Comparison of ENCODE assay signal across 1 cellular context in the genomic region with DNA sequence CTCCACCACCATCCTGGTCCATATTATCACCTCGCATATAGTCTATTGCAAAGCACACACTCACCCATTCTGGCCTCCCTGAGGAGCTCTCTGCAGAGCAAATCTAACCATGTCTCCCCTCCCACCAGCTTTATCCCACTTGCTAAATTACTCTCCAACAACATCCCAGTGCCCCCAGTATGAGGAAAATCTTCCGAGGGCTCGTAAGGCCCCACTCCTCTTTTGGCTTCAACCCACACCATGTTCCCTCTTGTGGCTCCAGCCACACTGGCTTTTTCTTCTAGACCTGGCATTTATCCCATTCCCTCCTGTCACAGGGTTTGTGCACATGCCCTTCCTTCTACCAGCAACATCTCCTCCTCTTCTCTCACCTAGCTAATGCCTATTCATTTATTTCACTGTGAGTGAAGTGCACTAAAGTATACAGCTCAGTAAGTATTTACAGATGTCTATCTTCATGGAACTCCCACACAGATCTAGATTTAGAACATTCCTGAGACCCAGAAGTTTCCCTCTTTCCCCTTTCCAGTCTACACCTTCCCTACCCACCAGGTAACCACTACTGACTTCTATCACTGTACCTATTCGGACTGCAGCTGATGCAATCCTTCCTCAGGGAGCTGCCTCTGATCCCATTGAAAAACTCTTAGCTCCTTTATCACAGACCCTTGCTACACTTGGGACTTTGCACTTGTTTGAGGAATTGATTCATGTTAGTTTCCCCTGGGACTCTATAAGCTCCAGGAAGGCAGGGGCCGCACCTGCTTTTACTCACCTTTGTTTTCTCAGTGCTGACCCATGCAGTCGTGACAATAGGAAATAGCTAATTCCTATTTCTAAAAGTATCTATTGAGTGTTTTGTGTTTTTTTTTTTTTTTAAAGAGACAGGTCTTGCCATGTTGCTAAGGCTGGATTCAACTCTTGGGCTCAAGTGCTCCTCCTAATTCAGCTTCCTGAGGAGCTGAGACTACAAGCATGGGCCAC.
TF ChIP-seq lines count a peak whose summit lies in the region.

No MANE protein-coding gene starts in this region.

TF ChIP-seq in HepG2, 621 proteins besides CTCF, POLR2A, EP300 and RAD21 (continued from another document and continues in another):
- TF ChIP-seq, protein P1, sequence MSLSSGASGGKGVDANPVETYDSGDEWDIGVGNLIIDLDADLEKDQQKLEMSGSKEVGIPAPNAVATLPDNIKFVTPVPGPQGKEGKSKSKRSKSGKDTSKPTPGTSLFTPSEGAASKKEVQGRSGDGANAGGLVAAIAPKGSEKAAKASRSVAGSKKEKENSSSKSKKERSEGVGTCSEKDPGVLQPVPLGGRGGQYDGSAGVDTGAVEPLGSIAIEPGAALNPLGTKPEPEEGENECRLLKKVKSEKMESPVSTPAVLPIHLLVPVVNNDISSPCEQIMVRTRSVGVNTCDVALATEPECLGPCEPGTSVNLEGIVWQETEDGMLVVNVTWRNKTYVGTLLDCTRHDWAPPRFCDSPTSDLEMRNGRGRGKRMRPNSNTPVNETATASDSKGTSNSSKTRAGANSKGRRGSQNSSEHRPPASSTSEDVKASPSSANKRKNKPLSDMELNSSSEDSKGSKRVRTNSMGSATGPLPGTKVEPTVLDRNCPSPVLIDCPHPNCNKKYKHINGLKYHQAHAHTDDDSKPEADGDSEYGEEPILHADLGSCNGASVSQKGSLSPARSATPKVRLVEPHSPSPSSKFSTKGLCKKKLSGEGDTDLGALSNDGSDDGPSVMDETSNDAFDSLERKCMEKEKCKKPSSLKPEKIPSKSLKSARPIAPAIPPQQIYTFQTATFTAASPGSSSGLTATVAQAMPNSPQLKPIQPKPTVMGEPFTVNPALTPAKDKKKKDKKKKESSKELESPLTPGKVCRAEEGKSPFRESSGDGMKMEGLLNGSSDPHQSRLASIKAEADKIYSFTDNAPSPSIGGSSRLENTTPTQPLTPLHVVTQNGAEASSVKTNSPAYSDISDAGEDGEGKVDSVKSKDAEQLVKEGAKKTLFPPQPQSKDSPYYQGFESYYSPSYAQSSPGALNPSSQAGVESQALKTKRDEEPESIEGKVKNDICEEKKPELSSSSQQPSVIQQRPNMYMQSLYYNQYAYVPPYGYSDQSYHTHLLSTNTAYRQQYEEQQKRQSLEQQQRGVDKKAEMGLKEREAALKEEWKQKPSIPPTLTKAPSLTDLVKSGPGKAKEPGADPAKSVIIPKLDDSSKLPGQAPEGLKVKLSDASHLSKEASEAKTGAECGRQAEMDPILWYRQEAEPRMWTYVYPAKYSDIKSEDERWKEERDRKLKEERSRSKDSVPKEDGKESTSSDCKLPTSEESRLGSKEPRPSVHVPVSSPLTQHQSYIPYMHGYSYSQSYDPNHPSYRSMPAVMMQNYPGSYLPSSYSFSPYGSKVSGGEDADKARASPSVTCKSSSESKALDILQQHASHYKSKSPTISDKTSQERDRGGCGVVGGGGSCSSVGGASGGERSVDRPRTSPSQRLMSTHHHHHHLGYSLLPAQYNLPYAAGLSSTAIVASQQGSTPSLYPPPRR (CRISPR knock-in tag; IDR thresholded peaks at IDR 0.05; ENCODE audit: borderline replicate concordance) = peak; percentile 75; the same call in 1 of the 2 replicates
- peak; percentile 98 for TF ChIP-seq ZNF264 (CRISPR knock-in tag; IDR thresholded peaks at IDR 0.05)
- TF ChIP-seq ZNF430 (CRISPR knock-in tag; IDR thresholded peaks at IDR 0.05) = no peak
- no peak for TF ChIP-seq NBN (conservative IDR thresholded peaks at IDR 0.05)
- TF ChIP-seq KLF13 (CRISPR knock-in tag; IDR thresholded peaks at IDR 0.05) = no peak
- TF ChIP-seq ZFP36L1 (CRISPR knock-in tag; IDR thresholded peaks at IDR 0.05) = no peak
- TF ChIP-seq, protein P2, sequence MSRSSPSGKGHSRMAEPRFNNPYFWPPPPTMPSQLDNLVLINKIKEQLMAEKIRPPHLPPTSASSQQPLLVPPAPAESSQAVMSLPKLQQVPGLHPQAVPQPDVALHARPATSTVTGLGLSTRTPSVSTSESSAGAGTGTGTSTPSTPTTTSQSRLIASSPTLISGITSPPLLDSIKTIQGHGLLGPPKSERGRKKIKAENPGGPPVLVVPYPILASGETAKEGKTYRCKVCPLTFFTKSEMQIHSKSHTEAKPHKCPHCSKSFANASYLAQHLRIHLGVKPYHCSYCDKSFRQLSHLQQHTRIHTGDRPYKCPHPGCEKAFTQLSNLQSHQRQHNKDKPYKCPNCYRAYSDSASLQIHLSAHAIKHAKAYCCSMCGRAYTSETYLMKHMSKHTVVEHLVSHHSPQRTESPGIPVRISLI (CRISPR knock-in tag; IDR thresholded peaks at IDR 0.05; ENCODE audit: borderline replicate concordance) = peak; percentile 90; the same call in 1 of the 2 replicates
- TF ChIP-seq, protein P3, sequence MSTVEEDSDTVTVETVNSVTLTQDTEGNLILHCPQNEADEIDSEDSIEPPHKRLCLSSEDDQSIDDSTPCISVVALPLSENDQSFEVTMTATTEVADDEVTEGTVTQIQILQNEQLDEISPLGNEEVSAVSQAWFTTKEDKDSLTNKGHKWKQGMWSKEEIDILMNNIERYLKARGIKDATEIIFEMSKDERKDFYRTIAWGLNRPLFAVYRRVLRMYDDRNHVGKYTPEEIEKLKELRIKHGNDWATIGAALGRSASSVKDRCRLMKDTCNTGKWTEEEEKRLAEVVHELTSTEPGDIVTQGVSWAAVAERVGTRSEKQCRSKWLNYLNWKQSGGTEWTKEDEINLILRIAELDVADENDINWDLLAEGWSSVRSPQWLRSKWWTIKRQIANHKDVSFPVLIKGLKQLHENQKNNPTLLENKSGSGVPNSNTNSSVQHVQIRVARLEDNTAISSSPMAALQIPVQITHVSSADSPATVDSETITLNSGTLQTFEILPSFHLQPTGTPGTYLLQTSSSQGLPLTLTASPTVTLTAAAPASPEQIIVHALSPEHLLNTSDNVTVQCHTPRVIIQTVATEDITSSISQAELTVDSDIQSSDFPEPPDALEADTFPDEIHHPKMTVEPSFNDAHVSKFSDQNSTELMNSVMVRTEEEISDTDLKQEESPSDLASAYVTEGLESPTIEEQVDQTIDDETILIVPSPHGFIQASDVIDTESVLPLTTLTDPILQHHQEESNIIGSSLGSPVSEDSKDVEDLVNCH (CRISPR knock-in tag; IDR thresholded peaks at IDR 0.05) = no peak
- TF ChIP-seq ELF3 (CRISPR knock-in tag; IDR thresholded peaks at IDR 0.05) = peak; percentile 81
- TF ChIP-seq ZKSCAN1 (IDR thresholded peaks at IDR 0.05; ENCODE audit: low read length) = no peak
- TF ChIP-seq NFATC3 (CRISPR knock-in tag; IDR thresholded peaks at IDR 0.05) = no peak
- no peak for TF ChIP-seq RBM22 (optimal IDR thresholded peaks at IDR 0.05; ENCODE audit: low read length)
- peak; percentile 96 for TF ChIP-seq DPF2 (CRISPR knock-in tag; IDR thresholded peaks at IDR 0.05; ENCODE audit: borderline replicate concordance, low read depth)
- TF ChIP-seq, protein P4, sequence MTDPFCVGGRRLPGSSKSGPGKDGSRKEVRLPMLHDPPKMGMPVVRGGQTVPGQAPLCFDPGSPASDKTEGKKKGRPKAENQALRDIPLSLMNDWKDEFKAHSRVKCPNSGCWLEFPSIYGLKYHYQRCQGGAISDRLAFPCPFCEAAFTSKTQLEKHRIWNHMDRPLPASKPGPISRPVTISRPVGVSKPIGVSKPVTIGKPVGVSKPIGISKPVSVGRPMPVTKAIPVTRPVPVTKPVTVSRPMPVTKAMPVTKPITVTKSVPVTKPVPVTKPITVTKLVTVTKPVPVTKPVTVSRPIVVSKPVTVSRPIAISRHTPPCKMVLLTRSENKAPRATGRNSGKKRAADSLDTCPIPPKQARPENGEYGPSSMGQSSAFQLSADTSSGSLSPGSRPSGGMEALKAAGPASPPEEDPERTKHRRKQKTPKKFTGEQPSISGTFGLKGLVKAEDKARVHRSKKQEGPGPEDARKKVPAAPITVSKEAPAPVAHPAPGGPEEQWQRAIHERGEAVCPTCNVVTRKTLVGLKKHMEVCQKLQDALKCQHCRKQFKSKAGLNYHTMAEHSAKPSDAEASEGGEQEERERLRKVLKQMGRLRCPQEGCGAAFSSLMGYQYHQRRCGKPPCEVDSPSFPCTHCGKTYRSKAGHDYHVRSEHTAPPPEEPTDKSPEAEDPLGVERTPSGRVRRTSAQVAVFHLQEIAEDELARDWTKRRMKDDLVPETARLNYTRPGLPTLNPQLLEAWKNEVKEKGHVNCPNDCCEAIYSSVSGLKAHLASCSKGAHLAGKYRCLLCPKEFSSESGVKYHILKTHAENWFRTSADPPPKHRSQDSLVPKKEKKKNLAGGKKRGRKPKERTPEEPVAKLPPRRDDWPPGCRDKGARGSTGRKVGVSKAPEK (CRISPR knock-in tag; IDR thresholded peaks at IDR 0.05; ENCODE audit: borderline replicate concordance) = no peak
- no peak for TF ChIP-seq ZNF143 (CRISPR knock-in tag; IDR thresholded peaks at IDR 0.05)
- TF ChIP-seq TBP (CRISPR knock-in tag; IDR thresholded peaks at IDR 0.05) = no peak
- no peak for TF ChIP-seq XBP1 (CRISPR knock-in tag; IDR thresholded peaks at IDR 0.05)
- TF ChIP-seq CC2D1A (CRISPR knock-in tag; IDR thresholded peaks at IDR 0.05) = no peak
- TF ChIP-seq, protein P5, sequence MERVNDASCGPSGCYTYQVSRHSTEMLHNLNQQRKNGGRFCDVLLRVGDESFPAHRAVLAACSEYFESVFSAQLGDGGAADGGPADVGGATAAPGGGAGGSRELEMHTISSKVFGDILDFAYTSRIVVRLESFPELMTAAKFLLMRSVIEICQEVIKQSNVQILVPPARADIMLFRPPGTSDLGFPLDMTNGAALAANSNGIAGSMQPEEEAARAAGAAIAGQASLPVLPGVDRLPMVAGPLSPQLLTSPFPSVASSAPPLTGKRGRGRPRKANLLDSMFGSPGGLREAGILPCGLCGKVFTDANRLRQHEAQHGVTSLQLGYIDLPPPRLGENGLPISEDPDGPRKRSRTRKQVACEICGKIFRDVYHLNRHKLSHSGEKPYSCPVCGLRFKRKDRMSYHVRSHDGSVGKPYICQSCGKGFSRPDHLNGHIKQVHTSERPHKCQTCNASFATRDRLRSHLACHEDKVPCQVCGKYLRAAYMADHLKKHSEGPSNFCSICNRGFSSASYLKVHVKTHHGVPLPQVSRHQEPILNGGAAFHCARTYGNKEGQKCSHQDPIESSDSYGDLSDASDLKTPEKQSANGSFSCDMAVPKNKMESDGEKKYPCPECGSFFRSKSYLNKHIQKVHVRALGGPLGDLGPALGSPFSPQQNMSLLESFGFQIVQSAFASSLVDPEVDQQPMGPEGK (CRISPR knock-in tag; IDR thresholded peaks at IDR 0.05) = peak; percentile 62; the same call in 1 of the 2 replicates
- TF ChIP-seq, protein P6, sequence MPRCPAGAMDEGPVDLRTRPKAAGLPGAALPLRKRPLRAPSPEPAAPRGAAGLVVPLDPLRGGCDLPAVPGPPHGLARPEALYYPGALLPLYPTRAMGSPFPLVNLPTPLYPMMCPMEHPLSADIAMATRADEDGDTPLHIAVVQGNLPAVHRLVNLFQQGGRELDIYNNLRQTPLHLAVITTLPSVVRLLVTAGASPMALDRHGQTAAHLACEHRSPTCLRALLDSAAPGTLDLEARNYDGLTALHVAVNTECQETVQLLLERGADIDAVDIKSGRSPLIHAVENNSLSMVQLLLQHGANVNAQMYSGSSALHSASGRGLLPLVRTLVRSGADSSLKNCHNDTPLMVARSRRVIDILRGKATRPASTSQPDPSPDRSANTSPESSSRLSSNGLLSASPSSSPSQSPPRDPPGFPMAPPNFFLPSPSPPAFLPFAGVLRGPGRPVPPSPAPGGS (CRISPR knock-in tag; IDR thresholded peaks at IDR 0.05) = no peak
- TF ChIP-seq SOX13 (IDR thresholded peaks at IDR 0.05) = peak; percentile 84
- TF ChIP-seq SOX13 (CRISPR knock-in tag; conservative IDR thresholded peaks at IDR 0.05 in 1 of 2, IDR thresholded peaks at IDR 0.05 in 1 of 2) = peak in 1 of 2 experiments; percentile 93; a peak in 2 of 4 replicates
- TF ChIP-seq SNAI1 (CRISPR knock-in tag; IDR thresholded peaks at IDR 0.05; ENCODE audit: borderline replicate concordance) = no peak
- TF ChIP-seq, protein P7, sequence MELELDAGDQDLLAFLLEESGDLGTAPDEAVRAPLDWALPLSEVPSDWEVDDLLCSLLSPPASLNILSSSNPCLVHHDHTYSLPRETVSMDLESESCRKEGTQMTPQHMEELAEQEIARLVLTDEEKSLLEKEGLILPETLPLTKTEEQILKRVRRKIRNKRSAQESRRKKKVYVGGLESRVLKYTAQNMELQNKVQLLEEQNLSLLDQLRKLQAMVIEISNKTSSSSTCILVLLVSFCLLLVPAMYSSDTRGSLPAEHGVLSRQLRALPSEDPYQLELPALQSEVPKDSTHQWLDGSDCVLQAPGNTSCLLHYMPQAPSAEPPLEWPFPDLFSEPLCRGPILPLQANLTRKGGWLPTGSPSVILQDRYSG (CRISPR knock-in tag; IDR thresholded peaks at IDR 0.05) = no peak
- no peak for TF ChIP-seq PAF1 (CRISPR knock-in tag; IDR thresholded peaks at IDR 0.05)
- TF ChIP-seq, protein P8, sequence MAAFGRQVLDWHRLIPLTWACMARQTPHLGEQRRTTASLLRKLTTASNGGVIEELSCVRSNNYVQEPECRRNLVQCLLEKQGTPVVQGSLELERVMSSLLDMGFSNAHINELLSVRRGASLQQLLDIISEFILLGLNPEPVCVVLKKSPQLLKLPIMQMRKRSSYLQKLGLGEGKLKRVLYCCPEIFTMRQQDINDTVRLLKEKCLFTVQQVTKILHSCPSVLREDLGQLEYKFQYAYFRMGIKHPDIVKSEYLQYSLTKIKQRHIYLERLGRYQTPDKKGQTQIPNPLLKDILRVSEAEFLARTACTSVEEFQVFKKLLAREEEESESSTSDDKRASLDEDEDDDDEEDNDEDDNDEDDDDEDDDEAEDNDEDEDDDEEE (CRISPR knock-in tag; IDR thresholded peaks at IDR 0.05) = 0 out of 2 replicates have a peak, but pooled peaks have one; percentile 40
- TF ChIP-seq PLRG1 (conservative IDR thresholded peaks at IDR 0.05) = no peak
- no peak for TF ChIP-seq REXO4 (CRISPR knock-in tag; IDR thresholded peaks at IDR 0.05; ENCODE audit: borderline replicate concordance)
- TF ChIP-seq POLR2AphosphoS5 (IDR thresholded peaks at IDR 0.05; ENCODE audit: low read depth, low read length) = no peak
- TF ChIP-seq BHLHE40 (IDR thresholded peaks at IDR 0.05; ENCODE audit: low read length) = no peak
- no peak for TF ChIP-seq POLR2G (IDR thresholded peaks at IDR 0.05; ENCODE audit: low read depth, low read length)
- TF ChIP-seq KAT8 (CRISPR knock-in tag; IDR thresholded peaks at IDR 0.05) = peak; percentile 83
- TF ChIP-seq HOXA9 (CRISPR knock-in tag; IDR thresholded peaks at IDR 0.05; ENCODE audit: borderline replicate concordance) = no peak
- no peak for TF ChIP-seq STAG1 (CRISPR knock-in tag; IDR thresholded peaks at IDR 0.05)
- TF ChIP-seq, protein P9, sequence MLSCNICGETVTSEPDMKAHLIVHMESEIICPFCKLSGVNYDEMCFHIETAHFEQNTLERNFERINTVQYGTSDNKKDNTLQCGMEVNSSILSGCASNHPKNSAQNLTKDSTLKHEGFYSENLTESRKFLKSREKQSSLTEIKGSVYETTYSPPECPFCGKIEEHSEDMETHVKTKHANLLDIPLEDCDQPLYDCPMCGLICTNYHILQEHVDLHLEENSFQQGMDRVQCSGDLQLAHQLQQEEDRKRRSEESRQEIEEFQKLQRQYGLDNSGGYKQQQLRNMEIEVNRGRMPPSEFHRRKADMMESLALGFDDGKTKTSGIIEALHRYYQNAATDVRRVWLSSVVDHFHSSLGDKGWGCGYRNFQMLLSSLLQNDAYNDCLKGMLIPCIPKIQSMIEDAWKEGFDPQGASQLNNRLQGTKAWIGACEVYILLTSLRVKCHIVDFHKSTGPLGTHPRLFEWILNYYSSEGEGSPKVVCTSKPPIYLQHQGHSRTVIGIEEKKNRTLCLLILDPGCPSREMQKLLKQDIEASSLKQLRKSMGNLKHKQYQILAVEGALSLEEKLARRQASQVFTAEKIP (CRISPR knock-in tag; IDR thresholded peaks at IDR 0.05; ENCODE audit: borderline replicate concordance) = no peak
- TF ChIP-seq ZFP62 (CRISPR knock-in tag; IDR thresholded peaks at IDR 0.05) = no peak
- TF ChIP-seq SMARCC2 (IDR thresholded peaks at IDR 0.05) = no peak
- no peak for TF ChIP-seq MIER2 (CRISPR knock-in tag; IDR thresholded peaks at IDR 0.05)
- TF ChIP-seq MED1 (CRISPR knock-in tag; IDR thresholded peaks at IDR 0.05) = peak; percentile 94
- TF ChIP-seq TAF15 (IDR thresholded peaks at IDR 0.05; ENCODE audit: low read depth, low read length, poor library complexity, severe bottlenecking) = no peak
